ENCODE assay signal across 25 cellular contexts in genomic region chr7:105132835-105133234, GRCh38.
"Had no signal": no experiment of that assay in that cellular context is flagged by ENCODE, and none has a peak within 500 bp of the region (broad histone marks: within the 10 kb centered on the region; RNA-seq: fewer than 3 reads in every experiment).

No MANE protein-coding gene starts in this region.

- H3K4me3 Mint-ChIP-seq: activated B cell treated with CpG ODN at 0.5 μM for 24 hours; activated CD4-positive, alpha-beta memory T cell treated with anti-CD3 and anti-CD28 coated beads for 36 hours; activated CD4-positive, alpha-beta T cell treated with anti-CD3 and anti-CD28 coated beads, Interleukin-2, amount 10 ng/mL, durations not matched to agents 7 days and 5 days; activated naive CD8-positive, alpha-beta T cell treated with anti-CD3 and anti-CD28 coated beads, Interleukin-2, amount 10 ng/mL, durations not matched to agents 7 days and 5 days; activated T-cell treated with anti-CD3 and anti-CD28 coated beads, Interleukin-2, amount 50 U/mL, for 72 hours; T-cell had no signal

- H3K4me1 ChIP-seq: breast epithelium had no signal

- H3K4me1 Mint-ChIP-seq: activated B cell treated with CpG ODN at 0.5 μM for 24 hours had no signal

- H3K27me3 Mint-ChIP-seq: activated B cell treated with CpG ODN at 0.5 μM for 24 hours; activated CD4-positive, alpha-beta memory T cell treated with anti-CD3 and anti-CD28 coated beads for 36 hours; activated CD4-positive, alpha-beta T cell treated with anti-CD3 and anti-CD28 coated beads, Interleukin-2, amount 10 ng/mL, durations not matched to agents 7 days and 5 days; activated naive CD8-positive, alpha-beta T cell treated with anti-CD3 and anti-CD28 coated beads, Interleukin-2, amount 10 ng/mL, durations not matched to agents 7 days and 5 days; T-cell had no signal

- FAIRE-seq: TTC549 had no signal

- H3K27ac ChIP-seq: breast epithelium, SK-N-MC had no signal

- H3K9me3 Mint-ChIP-seq: activated B cell treated with CpG ODN at 0.5 μM for 24 hours; activated CD4-positive, alpha-beta memory T cell treated with anti-CD3 and anti-CD28 coated beads for 36 hours; activated CD4-positive, alpha-beta T cell treated with anti-CD3 and anti-CD28 coated beads, Interleukin-2, amount 10 ng/mL, durations not matched to agents 7 days and 5 days; activated naive CD8-positive, alpha-beta T cell treated with anti-CD3 and anti-CD28 coated beads, Interleukin-2, amount 10 ng/mL, durations not matched to agents 7 days and 5 days; activated T-cell treated with anti-CD3 and anti-CD28 coated beads, Interleukin-2, amount 50 U/mL, for 72 hours; T-cell had no signal

- H3K9me3 ChIP-seq: breast epithelium had no signal

- H3K36me3 ChIP-seq: breast epithelium had no signal

- H3K27me3 ChIP-seq: breast epithelium had no signal

- ATAC-seq: Right ventricle myocardium inferior, T-cell had no signal

- DNase-seq: activated B cell treated with CpG ODN at 0.5 μM for 24 hours; activated CD4-positive, alpha-beta memory T cell treated with anti-CD3 and anti-CD28 coated beads for 36 hours; activated CD4-positive, alpha-beta T cell treated with anti-CD3 and anti-CD28 coated beads for 1 hour; activated CD4-positive, alpha-beta T cell treated with anti-CD3 and anti-CD28 coated beads, Interleukin-2, amount 10 ng/mL, durations not matched to agents 7 days and 5 days; activated CD8-positive, alpha-beta memory T cell treated with anti-CD3 and anti-CD28 coated beads for 24 hours; activated naive CD4-positive, alpha-beta T cell treated with anti-CD3 and anti-CD28 coated beads, Interleukin-2, amount 50 U/mL, for 16 hours; activated naive CD8-positive, alpha-beta T cell treated with anti-CD3 and anti-CD28 coated beads, Interleukin-2, amount 10 ng/mL, durations not matched to agents 7 days and 5 days; aorta; KG1; NCI-H1048; NCI-H1930; NCI-H2171; NCI-H226; NCI-H526; NCI-H774; OCI-M1; RPMI8226; T-cell; T-helper 2 cell; T1000 had no signal

- H3K27ac Mint-ChIP-seq: activated B cell treated with CpG ODN at 0.5 μM for 24 hours; activated CD4-positive, alpha-beta memory T cell treated with anti-CD3 and anti-CD28 coated beads for 36 hours; activated CD4-positive, alpha-beta T cell treated with anti-CD3 and anti-CD28 coated beads, Interleukin-2, amount 10 ng/mL, durations not matched to agents 7 days and 5 days; activated naive CD8-positive, alpha-beta T cell treated with anti-CD3 and anti-CD28 coated beads, Interleukin-2, amount 10 ng/mL, durations not matched to agents 7 days and 5 days; activated T-cell treated with anti-CD3 and anti-CD28 coated beads, Interleukin-2, amount 50 U/mL, for 72 hours had no signal

- H3K4me3 ChIP-seq: breast epithelium, SK-N-MC had no signal
